15 cellular contexts compared by ENCODE assay signal in genomic region chr6:46983007-46983411, GRCh38. TPM values are rescaled to one million over a fixed set of nuclear protein-coding genes. Genes with fewer than 3 reads are reported as not detected.
A peak's percentile ranks its signal among the peaks of the same experiment; 100 is the strongest.
DNase-seq lines count a peak whose midpoint lies in the region; ATAC-seq, FAIRE-seq and TF ChIP-seq lines count a peak whose summit lies in the region.
"Had no signal": no experiment of that assay in that cellular context is flagged by ENCODE, and none has a peak within 500 bp of the region (broad histone marks: within the 10 kb centered on the region; RNA-seq: fewer than 3 reads in every experiment).

No MANE protein-coding gene starts in this region.

- H3F3A ChIP-seq in SK-N-SH (replicated peaks; ENCODE audit: insufficient read depth): no peaks in the 10 kb centered on the region

- DNase-seq in A549 (ENCODE audit: low read depth in 1 of 2, low spot score in 1 of 2) (peak; percentile 3 to 57), H7 (peak; percentile 23), left colon (no peak), gastrocnemius medialis (no peak), Right ventricle myocardium inferior (ENCODE audit: missing footprints) (no peak), SK-N-SH (no peak)
- DNase-seq: activated CD4-positive, alpha-beta T cell treated with anti-CD3 and anti-CD28 coated beads, Interleukin-2, amount 10 ng/mL, durations not matched to agents 24 days and 14 days; activated naive CD8-positive, alpha-beta T cell treated with anti-CD3 and anti-CD28 coated beads, Interleukin-2, amount 10 ng/mL, durations not matched to agents 7 days and 5 days; BE2C; MG63; Peyer's patch; stimulated activated naive CD8-positive, alpha-beta T cell treated with anti-CD3 and anti-CD28 coated beads, Interleukin-15, Interleukin-2, amounts not matched to agents 100 U/mL and 50 U/mL, for 24 hours had no signal

- TF ChIP-seq RAD21 in A549 (conservative IDR thresholded peaks at IDR 0.05 in 1 of 2, IDR thresholded peaks at IDR 0.05 in 1 of 2) (0 out of 5 replicates have a peak, but pooled peaks of 1 of the 2 experiments have one; percentile 15), SK-N-SH (IDR thresholded peaks at IDR 0.05; ENCODE audit: low read length) (no peak)

- no peaks in the 10 kb centered on the region for H3K9me3 ChIP-seq in A549
- no peaks in the 10 kb centered on the region for H3K9me3 ChIP-seq in gastrocnemius medialis
- no peaks in the 10 kb centered on the region for H3K9me3 ChIP-seq in SK-N-SH
- H3K9me3 ChIP-seq: BE2C, MG63, Peyer's patch had no signal

- H3K79me2 ChIP-seq in SK-N-SH (ENCODE audit: insufficient read depth): no peaks in the 10 kb centered on the region

- peak overlapping the region; percentile 47 for H3K4me2 ChIP-seq in A549
- H3K4me2 ChIP-seq in SK-N-SH: no peak overlapping the region

- H3K27me3 ChIP-seq in H7 (ENCODE audit: control insufficient read depth, insufficient read depth, low read length) (no peaks in the 10 kb centered on the region), gastrocnemius medialis (no peaks in the 10 kb centered on the region), SK-N-SH (ENCODE audit: insufficient read depth) (peaks cover 18% of the 10 kb centered on the region; the same call in 1 of the 2 replicates)
- H3K27me3 ChIP-seq: BE2C, MG63, Peyer's patch had no signal

- no peaks in the 10 kb centered on the region for H4K20me1 ChIP-seq in SK-N-SH (ENCODE audit: insufficient read depth)

- H3K9ac ChIP-seq in SK-N-SH: no peak overlapping the region

- intact Hi-C loops in left colon (cut with DNase I, micrococcal nuclease) (no loop called here), gastrocnemius medialis (cut with DNase I; ENCODE audit: low total_unique reads) (loop anchor here (10.0 kb wide), 1 partner anchor 78 kb away; no protein-coding TSS in a partner anchor), Right ventricle myocardium inferior (cut with DNase I) (no loop called here)

- H3K9me2 ChIP-seq in SK-N-SH: no peaks in the 10 kb centered on the region

- TF ChIP-seq CTCF in A549 (IDR thresholded peaks at IDR 0.05) (no peak), VCaP (conservative IDR thresholded peaks at IDR 0.05) (no peak), gastrocnemius medialis (IDR thresholded peaks at IDR 0.05 in 4 of 5, conservative IDR thresholded peaks at IDR 0.05 in 1 of 5) (no peak), SK-N-SH (IDR thresholded peaks at IDR 0.05) (no peak)

- peak; percentile 34 to 47; a peak in 2 of 6 replicates for ATAC-seq in A549
- peak; percentile 39 for ATAC-seq in left colon
- no peak for ATAC-seq in HG03354 (IDR thresholded peaks at IDR 0.05; ENCODE audit: poor library complexity, severe bottlenecking, unreplicated experiment)
- ATAC-seq in gastrocnemius medialis: no peak
- ATAC-seq in Right ventricle myocardium inferior: no peak
- ATAC-seq: GM12878; stimulated activated naive CD8-positive, alpha-beta T cell treated with anti-CD3 and anti-CD28 coated beads, Interleukin-15, Interleukin-2, amounts not matched to agents 100 U/mL and 50 U/mL, for 24 hours had no signal

- no peak for FAIRE-seq in A549 (lab: Jason Lieb, UNC)
- FAIRE-seq: GM12878 had no signal

- in situ Hi-C loops in gastrocnemius medialis (cut with MboI; ENCODE audit: low sequenced_read_pairs in 4 of 4): no loop called here

- TF ChIP-seq POLR2A in A549 (IDR thresholded peaks at IDR 0.05; ENCODE audit: low read length): no peak
- no peak for TF ChIP-seq POLR2A in gastrocnemius medialis (IDR thresholded peaks at IDR 0.05)

- no peaks in the 10 kb centered on the region for H3K36me3 ChIP-seq in H7 (replicated peaks; ENCODE audit: control insufficient read depth, insufficient read depth, low read length)
- H3K36me3 ChIP-seq in gastrocnemius medialis: no peaks in the 10 kb centered on the region
- no peaks in the 10 kb centered on the region for H3K36me3 ChIP-seq in SK-N-SH (replicated peaks in 1 of 2; ENCODE audit: control insufficient read depth in 1 of 2, insufficient read depth in 2 of 2, low read length in 1 of 2)
- H3K36me3 ChIP-seq: BE2C, MG63, Peyer's patch had no signal

- TF ChIP-seq EP300 in A549 (IDR thresholded peaks at IDR 0.05) (no peak), SK-N-SH (IDR thresholded peaks at IDR 0.05; ENCODE audit: borderline replicate concordance in 1 of 2, low read depth in 1 of 2, low read length in 1 of 2) (no peak)

- CTCF ChIA-PET in A549 (lab: Yijun Ruan, JAX): interaction anchor here (2.3 kb wide), 1 partner anchor 134 kb away, joined by 14 read pairs; no protein-coding TSS in a partner anchor
- CTCF ChIA-PET in SK-N-SH (lab: Yijun Ruan, JAX): no interaction called here

- 0 out of 6 replicates have a peak overlapping the region, but pooled peaks of 1 of the 2 experiments have one; percentile 37 for H3K27ac ChIP-seq in A549
- H3K27ac ChIP-seq in VCaP: peak overlapping the region; percentile 89
- no peak overlapping the region for H3K27ac ChIP-seq in gastrocnemius medialis
- no peak overlapping the region for H3K27ac ChIP-seq in SK-N-SH (ENCODE audit: low read depth in 2 of 2, low read length in 1 of 2)
- H3K27ac ChIP-seq: Peyer's patch had no signal

- H3K4me3 ChIP-seq in A549: no peak overlapping the region
- H3K4me3 ChIP-seq in H7 (ENCODE audit: insufficient read depth, low read depth, low read length): no peak overlapping the region
- no peak overlapping the region for H3K4me3 ChIP-seq in gastrocnemius medialis
- no peak overlapping the region for H3K4me3 ChIP-seq in SK-N-SH (ENCODE audit: low read depth in 2 of 2, low read length in 1 of 2)
- H3K4me3 ChIP-seq: GM12878, MG63, Peyer's patch had no signal

- POLR2A ChIA-PET in A549 (lab: Yijun Ruan, JAX) (no interaction called here), SK-N-SH (lab: Yijun Ruan, JAX) (no interaction called here)

- H2AFZ ChIP-seq in SK-N-SH (ENCODE audit: low read depth): no peak overlapping the region

- H3K4me1 ChIP-seq in A549 (peaks cover 21% of the 10 kb centered on the region; the same call in 2 of the 3 replicates), gastrocnemius medialis (no peaks in the 10 kb centered on the region), SK-N-SH (ENCODE audit: control insufficient read depth in 1 of 2, insufficient read depth in 2 of 2, low read depth in 1 of 2, low read length in 1 of 2) (no peaks in the 10 kb centered on the region)
- H3K4me1 ChIP-seq: BE2C had no signal

TF ChIP-seq in A549, 52 proteins besides CTCF, POLR2A, EP300 and RAD21:
- TF ChIP-seq FOSL2 (IDR thresholded peaks at IDR 0.05): no peak
- peak; percentile 41; the same call in 1 of the 2 replicates for TF ChIP-seq FOSL2 (CRISPR knock-in tag; IDR thresholded peaks at IDR 0.05)
- TF ChIP-seq CBX2 (IDR thresholded peaks at IDR 0.05; ENCODE audit: borderline replicate concordance, low read depth): no peak
- peak; percentile 50; the same call in 1 of the 2 replicates for TF ChIP-seq GATA3 (IDR thresholded peaks at IDR 0.05; ENCODE audit: borderline replicate concordance)

TF ChIP-seq in SK-N-SH, 30 proteins besides CTCF, POLR2A, EP300 and RAD21:
- TF ChIP-seq MAX (IDR thresholded peaks at IDR 0.05; ENCODE audit: low read depth) (no peak), SMC3 (IDR thresholded peaks at IDR 0.05; ENCODE audit: low read depth, low read length) (no peak)
TF ChIP-seq in SK-N-SH: peak in this region for 0.

RNA-seq across cellular contexts. Expression of gene ADGRF1, which starts 59.1 kb away (rescaled TPM):
- 0.01 TPM in 1 of 2 replicates, not detected in the other for polyA plus RNA-seq in A549 (2011; rRNA removed)
- polyA plus RNA-seq in A549 (2012; cell fraction: cytosol; rRNA removed): not detected in 2 replicates
- not detected in 2 replicates for polyA plus RNA-seq in A549 (2012; cell fraction: nucleus; rRNA removed)
- polyA plus RNA-seq in A549 (2017; fragmentation: RNase III; extraction: RNeasy Plus Mini Kit Qiagen cat#74134 plus additional on column Dnase treatment): not detected in 3 replicates
- not detected in 2 replicates for polyA minus RNA-seq in A549 (2011; rRNA and poly(A)+ RNA removed)
- total RNA-seq in H7 (2014; rRNA removed; shearing (Covaris generic)): not detected in 2 replicates
- 1 to 10 TPM in 1 of 2 donors, under 1 TPM in 1; 0.52 to 2.1 TPM for total RNA-seq in left colon
- total RNA-seq in gastrocnemius medialis: not detected
- not detected for total RNA-seq in Right ventricle myocardium inferior
- polyA plus RNA-seq in SK-N-SH (2012; rRNA removed): not detected in 2 replicates
- polyA plus RNA-seq in SK-N-SH (2012; cell fraction: cytosol; rRNA removed): not detected in 2 replicates
- polyA plus RNA-seq in SK-N-SH (2012; cell fraction: nucleus; rRNA removed): not detected in 2 replicates
- total RNA-seq: activated CD4-positive, alpha-beta T cell treated with anti-CD3 and anti-CD28 coated beads, Interleukin-2, amount 10 ng/mL, durations not matched to agents 24 days and 14 days; activated naive CD8-positive, alpha-beta T cell treated with anti-CD3 and anti-CD28 coated beads, Interleukin-2, amount 10 ng/mL, durations not matched to agents 7 days and 5 days had no signal
- polyA plus RNA-seq: GM12878 had no signal

Comparison
In these comparisons a context has a peak if more than half of its experiments do, and no peak if none do; other contexts are left out.
1. ATAC-seq: peak in A549 (2 of 2) and left colon (single experiment); none in HG03354 (single experiment), gastrocnemius medialis (0 of 2) and Right ventricle myocardium inferior (single experiment).
2. DNase-seq: peak in A549 (2 of 2) and H7 (single experiment); none in left colon (0 of 2), gastrocnemius medialis (0 of 2), Right ventricle myocardium inferior (single experiment) and SK-N-SH (single experiment).